In genomic region chr9:127523312-127523851, GRCh38 we compare ENCODE assay signal across 9 cellular contexts.
DNase-seq lines count a peak whose midpoint lies in the region; ATAC-seq and TF ChIP-seq lines count a peak whose summit lies in the region.
"Had no signal": no experiment of that assay in that cellular context is flagged by ENCODE, and none has a peak within 500 bp of the region (broad histone marks: within the 10 kb centered on the region; RNA-seq: fewer than 3 reads in every experiment).

No MANE protein-coding gene starts in this region.

- DNase-seq in activated CD4-positive, alpha-beta T cell treated with anti-CD3 and anti-CD28 coated beads for 36 hours, result peak; percentile 64
- DNase-seq in activated CD4-positive, alpha-beta T cell treated with anti-CD3 and anti-CD28 coated beads for 1 hour, result no peak
- DNase-seq in RWPE2 (ENCODE audit: low spot score) (peak; percentile 49), AG08395 (ENCODE audit: low spot score) (no peak), NCI-H2227 treated with DMSO at 0.1 percent for 48 hours (lab: John Stamatoyannopoulos, UW) (no peak)
- DNase-seq in stimulated activated CD4-positive, alpha-beta T cell treated with anti-CD3 and anti-CD28 coated beads, Interleukin-4, amount 100 ng/mL, for 24 hours, result peak; percentile 32

- H3K9me3 Mint-ChIP-seq in activated CD4-positive, alpha-beta T cell treated with anti-CD3 and anti-CD28 coated beads for 36 hours (ENCODE audit: low read depth), result peaks cover 18% of the 10 kb centered on the region

- intact Hi-C loops in activated CD4-positive, alpha-beta T cell treated with anti-CD3 and anti-CD28 coated beads for 36 hours (cut with DNase I, micrococcal nuclease), result loop anchor here in 1 of 2 experiments (1.0 kb wide), 1 partner anchor 63 kb away; no protein-coding TSS in a partner anchor

- peaks cover 27% of the 10 kb centered on the region for H3K36me3 Mint-ChIP-seq in activated CD4-positive, alpha-beta T cell treated with anti-CD3 and anti-CD28 coated beads for 36 hours (ENCODE audit: low read depth)

- ATAC-seq in activated CD4-positive, alpha-beta T cell treated with anti-CD3 and anti-CD28 coated beads for 36 hours, result no peak
- ATAC-seq in RWPE2 (ENCODE audit: low read depth), result no peak
- peak; percentile 20 for ATAC-seq in esophagus mucosa
- ATAC-seq in HG03108 (IDR thresholded peaks at IDR 0.05; ENCODE audit: unreplicated experiment), result no peak

- H3K4me1 Mint-ChIP-seq in activated CD4-positive, alpha-beta T cell treated with anti-CD3 and anti-CD28 coated beads for 36 hours, result peaks cover 2% of the 10 kb centered on the region

- H3K27me3 Mint-ChIP-seq in activated CD4-positive, alpha-beta T cell treated with anti-CD3 and anti-CD28 coated beads for 36 hours, result no peaks in the 10 kb centered on the region

- peak overlapping the region; percentile 98 for H3K27ac ChIP-seq in RWPE2 (ENCODE audit: poor library complexity, severe bottlenecking)

- no peak overlapping the region for H3K27ac Mint-ChIP-seq in activated CD4-positive, alpha-beta T cell treated with anti-CD3 and anti-CD28 coated beads for 36 hours
- H3K27ac Mint-ChIP-seq: memory B cell had no signal

- H3K4me3 Mint-ChIP-seq in activated CD4-positive, alpha-beta T cell treated with anti-CD3 and anti-CD28 coated beads for 36 hours, result no peak overlapping the region
- H3K4me3 Mint-ChIP-seq: memory B cell had no signal

- peaks cover 3% of the 10 kb centered on the region for H3K9me3 ChIP-seq in RWPE2 (ENCODE audit: severe bottlenecking)

- no peak overlapping the region for H3K4me3 ChIP-seq in RWPE2 (ENCODE audit: severe bottlenecking)

- TF ChIP-seq CTCF in RWPE2 (IDR thresholded peaks at IDR 0.05; ENCODE audit: poor library complexity, severe bottlenecking), result peak; percentile 60

- peaks cover 48% of the 10 kb centered on the region for H3K4me1 ChIP-seq in RWPE2 (ENCODE audit: insufficient read depth, poor library complexity, severe bottlenecking)

- H3K27me3 ChIP-seq in RWPE2 (ENCODE audit: insufficient read depth, poor library complexity, severe bottlenecking), result no peaks in the 10 kb centered on the region

- peaks cover 88% of the 10 kb centered on the region for H3K36me3 ChIP-seq in RWPE2 (ENCODE audit: low read depth)

- CTCF ChIA-PET in activated CD4-positive, alpha-beta T cell treated with anti-CD3 and anti-CD28 coated beads for 36 hours (lab: Charles Lee), result interaction anchor here (0.6 to 0.7 kb wide), 4 partner anchors 11 to 181 kb away, joined by 3 to 7 read pairs (median 4); no protein-coding TSS in a partner anchor

- POLR2A ChIA-PET in activated CD4-positive, alpha-beta T cell treated with anti-CD3 and anti-CD28 coated beads for 36 hours (lab: Charles Lee), result no interaction called here

Comparison
In these comparisons a context has a peak if more than half of its experiments do, and no peak if none do; other contexts are left out.
1. DNase-seq: peak in activated CD4-positive, alpha-beta T cell treated with anti-CD3 and anti-CD28 coated beads for 36 hours (single experiment), RWPE2 (single experiment) and stimulated activated CD4-positive, alpha-beta T cell treated with anti-CD3 and anti-CD28 coated beads, Interleukin-4, amount 100 ng/mL, for 24 hours (single experiment); none in activated CD4-positive, alpha-beta T cell treated with anti-CD3 and anti-CD28 coated beads for 1 hour (single experiment), AG08395 (single experiment) and NCI-H2227 treated with DMSO at 0.1 percent for 48 hours (single experiment).